In genomic region chr1:164602142-164602429, GRCh38 we compare ENCODE assay signal across 8 cellular contexts. TPM values are rescaled to one million over a fixed set of nuclear protein-coding genes. Genes with fewer than 3 reads are reported as not detected.
DNase-seq lines count a peak whose midpoint lies in the region; ATAC-seq and TF ChIP-seq lines count a peak whose summit lies in the region.

No MANE protein-coding gene starts in this region.

- no peak overlapping the region for H3K4me3 Mint-ChIP-seq in stimulated activated memory B cell treated with anti-CD40 and anti-IgM and Interleukin-4, amounts not matched to agents 10 μg/mL and 1 μg/mL and 100 μg/mL, for 72 hours

- CTCF ChIA-PET in IMR-90 (lab: Yijun Ruan, JAX) = interaction anchor here (0.8 to 1.7 kb wide), 5 partner anchors 29 to 186 kb away, joined by 3 to 6 read pairs (median 4); no protein-coding TSS in a partner anchor

- H2BK20ac ChIP-seq in IMR-90 (ENCODE audit: low read depth, low read length) = peak overlapping the region; percentile 48; the same call in 1 of the 2 replicates

- no peak overlapping the region for H3K27ac Mint-ChIP-seq in stimulated activated memory B cell treated with anti-CD40 and anti-IgM and Interleukin-4, amounts not matched to agents 10 μg/mL and 1 μg/mL and 100 μg/mL, for 72 hours

- H4K5ac ChIP-seq in IMR-90 (ENCODE audit: low read depth, low read length) = no peak overlapping the region

- in situ Hi-C loops in IMR-90 (cut with MboI; ENCODE audit: low sequenced_read_pairs) = no loop called here

- ATAC-seq in IMR-90 (ENCODE audit: low read depth) (peak; percentile 6), HG03442 (IDR thresholded peaks at IDR 0.05; ENCODE audit: unreplicated experiment) (no peak), GM18867 (IDR thresholded peaks at IDR 0.05; ENCODE audit: unreplicated experiment) (no peak)
- no peak for ATAC-seq in stimulated activated memory B cell treated with anti-CD40 and anti-IgM and Interleukin-4, amounts not matched to agents 10 μg/mL and 1 μg/mL and 100 μg/mL, for 72 hours

- H3K9me3 ChIP-seq in IMR-90 (ENCODE audit: control insufficient read depth, insufficient read depth, low read length) (no peaks in the 10 kb centered on the region), SK-N-MC (ENCODE audit: low read depth, low read length) (no peaks in the 10 kb centered on the region), subcutaneous abdominal adipose tissue (ENCODE audit: control insufficient read depth in 5 of 5, low read length in 5 of 5) (no peaks in the 10 kb centered on the region)

- H4K8ac ChIP-seq in IMR-90 (ENCODE audit: low read depth in 2 of 2, low read length in 2 of 2) = peak overlapping the region in 1 of 2 experiments; percentile 13; a peak in 1 of 4 replicates

- H2BK5ac ChIP-seq in IMR-90 (ENCODE audit: low read depth, low read length, poor library complexity, severe bottlenecking) = no peak overlapping the region

- H3K27me3 Mint-ChIP-seq in stimulated activated memory B cell treated with anti-CD40 and anti-IgM and Interleukin-4, amounts not matched to agents 10 μg/mL and 1 μg/mL and 100 μg/mL, for 72 hours = peaks cover 7% of the 10 kb centered on the region

- H3K14ac ChIP-seq in IMR-90 (replicated peaks; ENCODE audit: low read depth, low read length) = no peak overlapping the region

- H3K4ac ChIP-seq in IMR-90 (ENCODE audit: low read depth, low read length) = no peak overlapping the region

- no TSS peak for BruUV-seq in IMR-90 (replicated peaks; lab: Mats Ljungman, UMichigan)

- no peaks in the 10 kb centered on the region for H3K4me1 Mint-ChIP-seq in stimulated activated memory B cell treated with anti-CD40 and anti-IgM and Interleukin-4, amounts not matched to agents 10 μg/mL and 1 μg/mL and 100 μg/mL, for 72 hours

- H2AK5ac ChIP-seq in IMR-90 (ENCODE audit: low read depth, low read length) = peak overlapping the region; percentile 38; the same call in 1 of the 2 replicates

- H3K27me3 ChIP-seq in IMR-90 (ENCODE audit: control insufficient read depth, insufficient read depth, low read length) = no peaks in the 10 kb centered on the region
- no peaks in the 10 kb centered on the region for H3K27me3 ChIP-seq in subcutaneous abdominal adipose tissue (ENCODE audit: control insufficient read depth in 5 of 5, insufficient read depth in 4 of 5, low read length in 5 of 5)

- H3K9me3 Mint-ChIP-seq in stimulated activated memory B cell treated with anti-CD40 and anti-IgM and Interleukin-4, amounts not matched to agents 10 μg/mL and 1 μg/mL and 100 μg/mL, for 72 hours = no peaks in the 10 kb centered on the region

- H3K4me2 ChIP-seq in IMR-90 (ENCODE audit: low read depth, low read length) = peak overlapping the region; percentile 50

- dilution Hi-C loops in IMR-90 (cut with HindIII; ENCODE audit: low sequenced_read_pairs, unreplicated experiment) = no loop called here

- H4K20me1 ChIP-seq in IMR-90 (ENCODE audit: insufficient read depth, low read length) = no peaks in the 10 kb centered on the region

- H3K23ac ChIP-seq in IMR-90 (ENCODE audit: low read depth, low read length) = no peak overlapping the region

- TF ChIP-seq POLR2A in IMR-90 (IDR thresholded peaks at IDR 0.05; ENCODE audit: low read depth, low read length) = no peak

- POLR2A ChIA-PET in IMR-90 (lab: Charles Lee; ENCODE audit: unreplicated experiment) = interaction anchor here (1.1 kb wide), 1 partner anchor 43 kb away, joined by 5 read pairs; the partner anchor contains the start of gene PBX1

- H3K36me3 Mint-ChIP-seq in stimulated activated memory B cell treated with anti-CD40 and anti-IgM and Interleukin-4, amounts not matched to agents 10 μg/mL and 1 μg/mL and 100 μg/mL, for 72 hours = no peaks in the 10 kb centered on the region

- no peak for TF ChIP-seq CTCF in IMR-90 (conservative IDR thresholded peaks at IDR 0.05; ENCODE audit: low read depth, low read length)

- WGBS in IMR-90 (ENCODE audit: extremely low coverage in 2 of 2, insufficient read length in 1 of 2), 2 experiments = no CpG with 5 or more reads among the region's 4 CpGs

- H3K36me3 ChIP-seq in IMR-90 (ENCODE audit: control insufficient read depth, insufficient read depth, low read length) (peaks cover 5% of the 10 kb centered on the region; the same call in 1 of the 2 replicates), SK-N-MC (ENCODE audit: insufficient read depth, low read length) (peaks cover 7% of the 10 kb centered on the region; the same call in 1 of the 2 replicates), subcutaneous abdominal adipose tissue (ENCODE audit: control insufficient read depth in 5 of 5, insufficient read depth in 5 of 5, low read length in 5 of 5) (peaks cover 2 to 15% (median 4%) of the 10 kb centered on the region in 5 donors)

- peak overlapping the region; percentile 78 for H4K91ac ChIP-seq in IMR-90 (ENCODE audit: insufficient read depth, low read depth, low read length)

- peak overlapping the region; percentile 10; the same call in 1 of the 3 replicates for H2BK15ac ChIP-seq in IMR-90 (ENCODE audit: low read depth, low read length)

- H3K4me1 ChIP-seq in IMR-90 (ENCODE audit: control insufficient read depth, insufficient read depth, low read length) (peaks cover 12% of the 10 kb centered on the region), subcutaneous abdominal adipose tissue (ENCODE audit: control insufficient read depth in 5 of 5, insufficient read depth in 5 of 5, low read length in 5 of 5) (peaks cover 3 to 24% (median 18%) of the 10 kb centered on the region in 5 donors)

- no peak for DNase-seq in IMR-90
- DNase-seq in SK-N-MC (ENCODE audit: low read depth, low spot score) = no peak
- peak; percentile 80 for DNase-seq in iPS DF 19.7 (ENCODE audit: low read depth, low spot score)
- no peak for DNase-seq in effector CD8-positive, alpha-beta T cell (lab: John Stamatoyannopoulos, UW)

- H3K9me1 ChIP-seq in IMR-90 (ENCODE audit: insufficient read depth, low read length) = peaks cover 3% of the 10 kb centered on the region

- peak overlapping the region; percentile 3 for H2AFZ ChIP-seq in IMR-90 (replicated peaks; ENCODE audit: low read length, poor library complexity)

- peak overlapping the region; percentile 74 for H3K27ac ChIP-seq in IMR-90 (ENCODE audit: insufficient read depth, low read length)
- H3K27ac ChIP-seq in SK-N-MC = peak overlapping the region; percentile 88
- H3K27ac ChIP-seq in subcutaneous abdominal adipose tissue (ENCODE audit: low read depth, low read length) = peak overlapping the region; percentile 60

- peaks cover 3 to 12% of the 10 kb centered on the region in 2 experiments; a peak in 3 of 4 replicates for H3K79me1 ChIP-seq in IMR-90 (ENCODE audit: low read depth in 1 of 2, low read length in 2 of 2)

- intact Hi-C loops in IMR-90 (cut with micrococcal nuclease) = loop anchor here (2.0 to 10.0 kb wide), 2 partner anchors 13 to 473 kb away; no protein-coding TSS in a partner anchor

- no peak for TF ChIP-seq RAD21 in IMR-90 (IDR thresholded peaks at IDR 0.05; ENCODE audit: low read length)

- no peak overlapping the region; the same call in 1 of the 2 replicates for H3K18ac ChIP-seq in IMR-90 (ENCODE audit: low read depth, low read length)

- H2BK120ac ChIP-seq in IMR-90 (ENCODE audit: low read depth, low read length) = peak overlapping the region; percentile 57; the same call in 1 of the 2 replicates

- H3K9ac ChIP-seq in IMR-90 (ENCODE audit: low read depth, low read length) = peak overlapping the region; percentile 54
- H3K9ac ChIP-seq in SK-N-MC (ENCODE audit: insufficient read length) = no peak overlapping the region
- no peak overlapping the region for H3K9ac ChIP-seq in subcutaneous abdominal adipose tissue (ENCODE audit: low read length in 5 of 5)

- no peak overlapping the region for H3K56ac ChIP-seq in IMR-90 (ENCODE audit: extremely low read depth, insufficient read depth, low read length)

- no peak overlapping the region for H3K4me3 ChIP-seq in IMR-90 (ENCODE audit: insufficient read depth, low read depth, low read length)
- peak overlapping the region; percentile 70 for H3K4me3 ChIP-seq in SK-N-MC
- no peak overlapping the region for H3K4me3 ChIP-seq in subcutaneous abdominal adipose tissue (ENCODE audit: low read depth in 1 of 5, low read length in 5 of 5)

- no peak overlapping the region for H2AK9ac ChIP-seq in IMR-90 (replicated peaks; ENCODE audit: low read depth, low read length, poor library complexity)

TF ChIP-seq in IMR-90, 13 proteins besides CTCF, POLR2A, EP300 and RAD21 (continues in another document):
- TF ChIP-seq SMC3 (IDR thresholded peaks at IDR 0.05; ENCODE audit: low read depth, low read length) = no peak
- TF ChIP-seq MAFK (IDR thresholded peaks at IDR 0.05; ENCODE audit: low read depth, low read length) = no peak
- no peak for TF ChIP-seq CHD1 (IDR thresholded peaks at IDR 0.05; ENCODE audit: low read depth, low read length)
- no peak for TF ChIP-seq MXI1 (IDR thresholded peaks at IDR 0.05; ENCODE audit: borderline replicate concordance, low read depth, low read length)
- no peak for TF ChIP-seq RCOR1 (IDR thresholded peaks at IDR 0.05; ENCODE audit: insufficient replicate concordance, low read length)
- no peak for TF ChIP-seq RFX5 (IDR thresholded peaks at IDR 0.05; ENCODE audit: low read depth, low read length)
- TF ChIP-seq FOS (IDR thresholded peaks at IDR 0.05; ENCODE audit: low read depth, low read length) = no peak
- TF ChIP-seq, protein P1, sequence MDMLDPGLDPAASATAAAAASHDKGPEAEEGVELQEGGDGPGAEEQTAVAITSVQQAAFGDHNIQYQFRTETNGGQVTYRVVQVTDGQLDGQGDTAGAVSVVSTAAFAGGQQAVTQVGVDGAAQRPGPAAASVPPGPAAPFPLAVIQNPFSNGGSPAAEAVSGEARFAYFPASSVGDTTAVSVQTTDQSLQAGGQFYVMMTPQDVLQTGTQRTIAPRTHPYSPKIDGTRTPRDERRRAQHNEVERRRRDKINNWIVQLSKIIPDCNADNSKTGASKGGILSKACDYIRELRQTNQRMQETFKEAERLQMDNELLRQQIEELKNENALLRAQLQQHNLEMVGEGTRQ (IDR thresholded peaks at IDR 0.05; ENCODE audit: low read depth, low read length) = no peak
- TF ChIP-seq, protein P2, sequence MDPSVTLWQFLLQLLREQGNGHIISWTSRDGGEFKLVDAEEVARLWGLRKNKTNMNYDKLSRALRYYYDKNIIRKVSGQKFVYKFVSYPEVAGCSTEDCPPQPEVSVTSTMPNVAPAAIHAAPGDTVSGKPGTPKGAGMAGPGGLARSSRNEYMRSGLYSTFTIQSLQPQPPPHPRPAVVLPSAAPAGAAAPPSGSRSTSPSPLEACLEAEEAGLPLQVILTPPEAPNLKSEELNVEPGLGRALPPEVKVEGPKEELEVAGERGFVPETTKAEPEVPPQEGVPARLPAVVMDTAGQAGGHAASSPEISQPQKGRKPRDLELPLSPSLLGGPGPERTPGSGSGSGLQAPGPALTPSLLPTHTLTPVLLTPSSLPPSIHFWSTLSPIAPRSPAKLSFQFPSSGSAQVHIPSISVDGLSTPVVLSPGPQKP (IDR thresholded peaks at IDR 0.05; ENCODE audit: borderline replicate concordance, low read depth, low read length) = no peak
- TF ChIP-seq NFE2L2 (IDR thresholded peaks at IDR 0.05; ENCODE audit: low read depth, low read length) = no peak
- no peak for TF ChIP-seq MAZ (IDR thresholded peaks at IDR 0.05; ENCODE audit: borderline replicate concordance, low read depth, low read length)

RNA-seq across cellular contexts. Expression of gene PBX1, which starts 43.1 kb away (rescaled TPM):
- total RNA-seq in IMR-90 (2012; rRNA removed) = 17.5 and 17.9 TPM in 2 replicates
- 12.3 and 13.9 TPM in 2 replicates for polyA plus RNA-seq in IMR-90 (2012; rRNA removed)
- polyA plus RNA-seq in IMR-90 (2012; cell fraction: cytosol; rRNA removed) = 7.1 and 11.7 TPM in 2 replicates
- 8.2 and 17.8 TPM in 2 replicates for polyA plus RNA-seq in IMR-90 (2012; cell fraction: nucleus; rRNA removed; ENCODE audit: low replicate concordance)
